ENCODE assay signal across 21 cellular contexts in the genomic region with DNA sequence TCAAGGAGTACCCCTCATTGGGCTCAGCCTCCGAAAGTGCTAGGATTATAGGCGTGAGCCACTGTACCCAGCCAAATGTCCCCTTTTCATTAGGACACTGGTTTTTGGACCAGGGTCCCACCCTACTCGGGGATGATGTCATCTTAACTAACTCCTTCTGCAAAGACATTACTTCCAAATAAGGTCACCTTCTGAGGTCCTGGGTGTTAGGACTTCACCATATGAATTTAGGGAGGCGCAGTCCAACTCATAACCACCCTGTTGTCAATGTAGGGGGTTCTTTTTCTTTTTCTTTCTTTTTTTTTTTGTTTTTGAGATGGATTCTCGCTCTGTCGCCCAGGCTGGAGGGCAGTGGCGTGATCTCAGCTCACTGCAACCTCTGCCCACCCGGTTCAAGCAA. TPM values are rescaled to one million over a fixed set of nuclear protein-coding genes. Genes with fewer than 3 reads are reported as not detected.
DNase-seq lines count a peak whose midpoint lies in the region; ATAC-seq, FAIRE-seq and TF ChIP-seq lines count a peak whose summit lies in the region.
"Had no signal": no experiment of that assay in that cellular context is flagged by ENCODE, and none has a peak within 500 bp of the region (broad histone marks: within the 10 kb centered on the region; RNA-seq: fewer than 3 reads in every experiment).

No MANE protein-coding gene starts in this region.

- H3K36me3 ChIP-seq in IMR-90 (ENCODE audit: control insufficient read depth, insufficient read depth, low read length) (no peaks in the 10 kb centered on the region), tibial nerve (no peaks in the 10 kb centered on the region)

- no peak overlapping the region; a peak in 1 of 4 replicates for H4K8ac ChIP-seq in IMR-90 (ENCODE audit: low read depth in 2 of 2, low read length in 2 of 2)

- no peak overlapping the region for H3K56ac ChIP-seq in IMR-90 (ENCODE audit: extremely low read depth, insufficient read depth, low read length)

- H3K14ac ChIP-seq in IMR-90 (replicated peaks; ENCODE audit: low read depth, low read length), result no peak overlapping the region

- DNase-seq in A549 (ENCODE audit: low read depth in 1 of 2, low spot score in 1 of 2), result no peak
- DNase-seq in IMR-90, result no peak
- DNase-seq in effector memory CD8-positive, alpha-beta T cell, result no peak
- DNase-seq in activated gamma-delta T cell treated with Interleukin-2 at 50 U/mL for 16 hours, result no peak
- no peak for DNase-seq in tibial nerve (ENCODE audit: low spot score in 2 of 2)
- no peak for DNase-seq in stimulated activated CD4-positive, alpha-beta T cell treated with anti-CD3 and anti-CD28 coated beads, Interleukin-2, amount 100 ng/mL, for 24 hours
- DNase-seq in T-helper 1 cell, result no peak
- DNase-seq: ACHN; CD4-positive, CD25-positive, alpha-beta regulatory T cell; DMS79; HFFc6; NCI-H1092 treated with DMSO at 0.1 percent for 48 hours; NCI-H1694; NCI-H446; NCI-H748 treated with DMSO at 0.1 percent for 48 hours; PC-3 had no signal

- peaks cover 3 to 11% of the 10 kb centered on the region in 2 donors for H3K4me1 Mint-ChIP-seq in effector memory CD8-positive, alpha-beta T cell (ENCODE audit: low read depth in 2 of 2)
- peaks cover 2% of the 10 kb centered on the region for H3K4me1 Mint-ChIP-seq in stimulated activated memory B cell treated with anti-CD40 and anti-IgM and Interleukin-4, amounts not matched to agents 10 μg/mL and 1 μg/mL and 100 μg/mL, for 72 hours
- H3K4me1 Mint-ChIP-seq: GM23338 had no signal

- TF ChIP-seq EP300 in A549 (IDR thresholded peaks at IDR 0.05), result no peak
- TF ChIP-seq EP300 in tibial nerve (IDR thresholded peaks at IDR 0.05), result no peak

- peak overlapping the region; percentile 83 to 94 for H3K27ac Mint-ChIP-seq in effector memory CD8-positive, alpha-beta T cell
- peak overlapping the region; percentile 26 for H3K27ac Mint-ChIP-seq in stimulated activated memory B cell treated with anti-CD40 and anti-IgM and Interleukin-4, amounts not matched to agents 10 μg/mL and 1 μg/mL and 100 μg/mL, for 72 hours
- H3K27ac Mint-ChIP-seq: GM23338, HFFc6 had no signal

- no peaks in the 10 kb centered on the region for H3K9me3 ChIP-seq in A549
- no peaks in the 10 kb centered on the region for H3K9me3 ChIP-seq in IMR-90 (ENCODE audit: control insufficient read depth, insufficient read depth, low read length)
- H3K9me3 ChIP-seq in tibial nerve, result no peaks in the 10 kb centered on the region

- no peak overlapping the region for H2BK15ac ChIP-seq in IMR-90 (ENCODE audit: low read depth, low read length)

- CTCF ChIA-PET in A549 (lab: Yijun Ruan, JAX) (interaction anchor here (1.3 kb wide), 1 partner anchor 96 kb away, joined by 6 read pairs; no protein-coding TSS in a partner anchor), IMR-90 (lab: Yijun Ruan, JAX) (no interaction called here)

- H3K27me3 ChIP-seq in IMR-90 (ENCODE audit: control insufficient read depth, insufficient read depth, low read length), result no peaks in the 10 kb centered on the region; the same call in 1 of the 2 replicates
- no peaks in the 10 kb centered on the region for H3K27me3 ChIP-seq in tibial nerve

- dilution Hi-C loops in IMR-90 (cut with HindIII; ENCODE audit: low sequenced_read_pairs, unreplicated experiment), result no loop called here

- H3K4me3 ChIP-seq in A549, result no peak overlapping the region
- no peak overlapping the region for H3K4me3 ChIP-seq in IMR-90 (ENCODE audit: insufficient read depth, low read depth, low read length)
- no peak overlapping the region for H3K4me3 ChIP-seq in tibial nerve
- H3K4me3 ChIP-seq: GM23338 had no signal

- in situ Hi-C loops in IMR-90 (cut with MboI; ENCODE audit: low sequenced_read_pairs), result loop anchor here (5.0 kb wide), 1 partner anchor 99 kb away; no protein-coding TSS in a partner anchor

- H3K36me3 Mint-ChIP-seq in effector memory CD8-positive, alpha-beta T cell (ENCODE audit: insufficient read depth), result peaks cover 6% of the 10 kb centered on the region
- no peaks in the 10 kb centered on the region for H3K36me3 Mint-ChIP-seq in stimulated activated memory B cell treated with anti-CD40 and anti-IgM and Interleukin-4, amounts not matched to agents 10 μg/mL and 1 μg/mL and 100 μg/mL, for 72 hours
- H3K36me3 Mint-ChIP-seq: CD4-positive, CD25-positive, alpha-beta regulatory T cell had no signal

- H4K5ac ChIP-seq in IMR-90 (ENCODE audit: low read depth, low read length), result no peak overlapping the region

- H3K4me1 ChIP-seq in A549 (peaks cover 42% of the 10 kb centered on the region), IMR-90 (ENCODE audit: control insufficient read depth, insufficient read depth, low read length) (peaks cover 24% of the 10 kb centered on the region), tibial nerve (peaks cover 0 to 38% (median 32%) of the 10 kb centered on the region in 4 donors)

- no peaks in the 10 kb centered on the region for H3K9me3 Mint-ChIP-seq in effector memory CD8-positive, alpha-beta T cell
- H3K9me3 Mint-ChIP-seq in stimulated activated memory B cell treated with anti-CD40 and anti-IgM and Interleukin-4, amounts not matched to agents 10 μg/mL and 1 μg/mL and 100 μg/mL, for 72 hours, result peaks cover 8% of the 10 kb centered on the region
- H3K9me3 Mint-ChIP-seq: HFFc6 had no signal

- H4K91ac ChIP-seq in IMR-90 (ENCODE audit: insufficient read depth, low read depth, low read length), result no peak overlapping the region

- no peak overlapping the region for H2AFZ ChIP-seq in IMR-90 (replicated peaks; ENCODE audit: low read length, poor library complexity)
- H2AFZ ChIP-seq: GM23338 had no signal

- TF ChIP-seq RAD21 in A549 (conservative IDR thresholded peaks at IDR 0.05 in 1 of 2, IDR thresholded peaks at IDR 0.05 in 1 of 2) (no peak), IMR-90 (IDR thresholded peaks at IDR 0.05; ENCODE audit: low read length) (no peak)

- ATAC-seq in A549 (no peak), IMR-90 (ENCODE audit: low read depth) (no peak)
- ATAC-seq in effector memory CD8-positive, alpha-beta T cell (replicated peaks), result no peak
- no peak for ATAC-seq in stimulated activated memory B cell treated with anti-CD40 and anti-IgM and Interleukin-4, amounts not matched to agents 10 μg/mL and 1 μg/mL and 100 μg/mL, for 72 hours
- ATAC-seq: GM23338, PC-3 had no signal

- H3K27ac ChIP-seq in A549 (peak overlapping the region; percentile 27 to 45; a peak in 2 of 6 replicates), IMR-90 (ENCODE audit: insufficient read depth, low read length) (no peak overlapping the region), tibial nerve (no peak overlapping the region)
- H3K27ac ChIP-seq: HL-60, KMS-11 had no signal

- H3K27me3 Mint-ChIP-seq in effector memory CD8-positive, alpha-beta T cell, result peaks cover 0 to 6% of the 10 kb centered on the region in 2 donors
- H3K27me3 Mint-ChIP-seq in stimulated activated memory B cell treated with anti-CD40 and anti-IgM and Interleukin-4, amounts not matched to agents 10 μg/mL and 1 μg/mL and 100 μg/mL, for 72 hours, result peaks cover 41% of the 10 kb centered on the region
- H3K27me3 Mint-ChIP-seq: CD4-positive, CD25-positive, alpha-beta regulatory T cell had no signal

- TF ChIP-seq POLR2A in A549 (IDR thresholded peaks at IDR 0.05; ENCODE audit: low read length) (no peak), IMR-90 (IDR thresholded peaks at IDR 0.05; ENCODE audit: low read depth, low read length) (no peak), tibial nerve (IDR thresholded peaks at IDR 0.05) (no peak)

- POLR2A ChIA-PET in A549 (lab: Yijun Ruan, JAX), result no interaction called here
- POLR2A ChIA-PET in IMR-90 (lab: Charles Lee; ENCODE audit: unreplicated experiment), result no interaction called here

- H4K20me1 ChIP-seq in IMR-90 (ENCODE audit: insufficient read depth, low read length), result no peaks in the 10 kb centered on the region

- H3K9ac ChIP-seq in IMR-90 (ENCODE audit: low read depth, low read length), result no peak overlapping the region
- H3K9ac ChIP-seq: KMS-11 had no signal

- peak overlapping the region; percentile 27; the same call in 1 of the 2 replicates for H2AK5ac ChIP-seq in IMR-90 (ENCODE audit: low read depth, low read length)

- H3K23ac ChIP-seq in IMR-90 (ENCODE audit: low read depth, low read length), result no peak overlapping the region

- no peak overlapping the region for H2BK5ac ChIP-seq in IMR-90 (ENCODE audit: low read depth, low read length, poor library complexity, severe bottlenecking)

- intact Hi-C loops in IMR-90 (cut with micrococcal nuclease), result no loop called here

- TF ChIP-seq CTCF in A549 (IDR thresholded peaks at IDR 0.05) (no peak), IMR-90 (conservative IDR thresholded peaks at IDR 0.05; ENCODE audit: low read depth, low read length) (no peak), tibial nerve (IDR thresholded peaks at IDR 0.05) (no peak)

- no peak overlapping the region for H3K4me2 ChIP-seq in A549
- H3K4me2 ChIP-seq in IMR-90 (ENCODE audit: low read depth, low read length), result no peak overlapping the region
- H3K4me2 ChIP-seq: GM23338, KMS-11 had no signal

- H3K4ac ChIP-seq in IMR-90 (ENCODE audit: low read depth, low read length), result no peak overlapping the region

- peak overlapping the region; percentile 55 for H2AK9ac ChIP-seq in IMR-90 (replicated peaks; ENCODE audit: low read depth, low read length, poor library complexity)

- H3K18ac ChIP-seq in IMR-90 (ENCODE audit: low read depth, low read length), result no peak overlapping the region

- no peaks in the 10 kb centered on the region; a peak in 1 of 4 replicates for H3K79me1 ChIP-seq in IMR-90 (ENCODE audit: low read depth in 1 of 2, low read length in 2 of 2)

- H2BK120ac ChIP-seq in IMR-90 (ENCODE audit: low read depth, low read length), result peak overlapping the region; percentile 49; the same call in 1 of the 2 replicates

- peak overlapping the region; percentile 33; the same call in 1 of the 2 replicates for H2BK20ac ChIP-seq in IMR-90 (ENCODE audit: low read depth, low read length)

- 89% methylated on average over 8 of the region's 8 CpGs for WGBS in A549 (ENCODE audit: missing lambda C conversion rate)
- WGBS in IMR-90 (ENCODE audit: extremely low coverage in 2 of 2, insufficient read length in 1 of 2), 2 experiments, result 86% methylated on average over 1 of the region's 8 CpGs; no CpG with 5 or more reads in 1 of the 2 experiments
- WGBS in tibial nerve, 2 donors, result 82 to 83% methylated on average over 8 of the region's 8 CpGs

- peaks cover 9% of the 10 kb centered on the region; the same call in 1 of the 2 replicates for H3K9me1 ChIP-seq in IMR-90 (ENCODE audit: insufficient read depth, low read length)

- no peak for FAIRE-seq in A549 (lab: Jason Lieb, UNC)
- FAIRE-seq: G401.6 had no signal

- BruUV-seq in IMR-90 (replicated peaks; lab: Mats Ljungman, UMichigan), result no TSS peak

- no peak overlapping the region for H3K4me3 Mint-ChIP-seq in effector memory CD8-positive, alpha-beta T cell
- no peak overlapping the region for H3K4me3 Mint-ChIP-seq in stimulated activated memory B cell treated with anti-CD40 and anti-IgM and Interleukin-4, amounts not matched to agents 10 μg/mL and 1 μg/mL and 100 μg/mL, for 72 hours
- H3K4me3 Mint-ChIP-seq: GM23338, HFFc6 had no signal

RNA-seq across cellular contexts. Expression of a gene that starts 32.7 kb away (rescaled TPM):
- polyA plus RNA-seq in A549 (2011; rRNA removed) (2.6 and 4.7 TPM in 2 replicates), A549 (2017; fragmentation: RNase III; extraction: RNeasy Plus Mini Kit Qiagen cat#74134 plus additional on column Dnase treatment) (34.6 to 36.4 TPM (median 34.9 TPM) in 3 replicates), IMR-90 (2012; rRNA removed) (29.2 and 32.1 TPM in 2 replicates)
- polyA plus RNA-seq in A549 (2012; cell fraction: cytosol; rRNA removed), result 8.9 and 14.2 TPM in 2 replicates
- 20.1 and 22.9 TPM in 2 replicates for polyA plus RNA-seq in A549 (2012; cell fraction: nucleus; rRNA removed)
- polyA minus RNA-seq in A549 (2011; rRNA and poly(A)+ RNA removed), result 10.5 and 14.6 TPM in 2 replicates
- total RNA-seq in IMR-90 (2012; rRNA removed) (21.9 and 26.9 TPM in 2 replicates), tibial nerve (100 to 1,000 TPM; 138 to 200 (median 160) TPM)
- 19.6 and 28.1 TPM in 2 replicates for polyA plus RNA-seq in IMR-90 (2012; cell fraction: cytosol; rRNA removed)
- 23.6 and 45.1 TPM in 2 replicates for polyA plus RNA-seq in IMR-90 (2012; cell fraction: nucleus; rRNA removed; ENCODE audit: low replicate concordance)

Comparison
In these comparisons a context has a peak if more than half of its experiments do, and no peak if none do; other contexts are left out.
1. H3K27ac ChIP-seq: peak in A549 (2 of 2); none in IMR-90 (single experiment) and tibial nerve (0 of 4).